24 cellular contexts compared by ENCODE assay signal in genomic region chr7:85830982-85831381, GRCh38.
"Had no signal": no experiment of that assay in that cellular context is flagged by ENCODE, and none has a peak within 500 bp of the region (broad histone marks: within the 10 kb centered on the region; RNA-seq: fewer than 3 reads in every experiment).

No MANE protein-coding gene starts in this region.

- H3K9me3 ChIP-seq: colonic mucosa, gastroesophageal sphincter, heart left ventricle, left lung, testis, tibial artery had no signal

- H3K4me3 ChIP-seq: colonic mucosa, gastroesophageal sphincter, heart left ventricle, hepatocyte, left lung, testis, tibial artery had no signal

- H3K4me2 ChIP-seq: hepatocyte had no signal

- H3K27ac ChIP-seq: colonic mucosa, epithelial cell of prostate, gastroesophageal sphincter, heart left ventricle, hepatocyte, left lung, testis, tibial artery had no signal

- H3K36me3 ChIP-seq: colonic mucosa, gastroesophageal sphincter, heart left ventricle, left lung, tibial artery had no signal

- ATAC-seq: esophagus mucosa; gastroesophageal sphincter; heart left ventricle; left cardiac atrium; left lung; naive thymus-derived CD8-positive, alpha-beta T cell; sciatic nerve; stimulated activated effector memory CD8-positive, alpha-beta T cell treated with anti-CD3 and anti-CD28 coated beads, Interleukin-12 subunit alpha, Interleukin-12 subunit beta, amount 100 ng/mL, for 72 hours; stimulated activated naive CD8-positive, alpha-beta T cell treated with anti-CD3 and anti-CD28 coated beads, Interleukin-15, Interleukin-2, amounts not matched to agents 100 U/mL and 50 U/mL, for 24 hours had no signal

- H3K4me1 ChIP-seq: colonic mucosa, gastroesophageal sphincter, heart left ventricle, left lung, testis, tibial artery had no signal

- H3K27me3 ChIP-seq: colonic mucosa, gastroesophageal sphincter, heart left ventricle, hepatocyte, left lung, testis, tibial artery had no signal

- H2AFZ ChIP-seq: hepatocyte had no signal

- DNase-seq: colonic mucosa; effector CD8-positive, alpha-beta T cell; endodermal cell; foreskin fibroblast; heart left ventricle; left cardiac atrium; left lung; mammary epithelial cell; mesendoderm; naive thymus-derived CD8-positive, alpha-beta T cell; nephron progenitor cell; nucleus accumbens; stimulated activated CD4-positive, alpha-beta T cell treated with anti-CD3 and anti-CD28 coated beads, Interleukin-2, amount 100 ng/mL, for 24 hours; stimulated activated CD4-positive, alpha-beta T cell treated with anti-CD3 and anti-CD28 coated beads, Interleukin-4, amount 100 ng/mL, for 24 hours; stimulated activated naive CD8-positive, alpha-beta T cell treated with anti-CD3 and anti-CD28 coated beads, Interleukin-15, Interleukin-2, amounts not matched to agents 100 U/mL and 50 U/mL, for 24 hours; substantia nigra; testis; tibial artery had no signal
